17 cellular contexts compared by ENCODE assay signal in genomic region chr10:88490216-88490980, GRCh38.
A peak's percentile ranks its signal among the peaks of the same experiment; 100 is the strongest.
DNase-seq lines count a peak whose midpoint lies in the region; ATAC-seq, FAIRE-seq and TF ChIP-seq lines count a peak whose summit lies in the region.
"Had no signal": no experiment of that assay in that cellular context is flagged by ENCODE, and none has a peak within 500 bp of the region (broad histone marks: within the 10 kb centered on the region; RNA-seq: fewer than 3 reads in every experiment).

No MANE protein-coding gene starts in this region.

- intact Hi-C loops in kidney (cut with DNase I) (no loop called here), testis (cut with DNase I; ENCODE audit: low total_unique reads) (no loop called here), tibial artery (cut with DNase I; ENCODE audit: low total_unique reads) (no loop called here)

- H3K36me3 ChIP-seq in DND-41 (ENCODE audit: insufficient read depth, low read length) (no peaks in the 10 kb centered on the region), kidney (ENCODE audit: control insufficient read depth in 1 of 2, insufficient read depth in 2 of 2, low read length in 2 of 2) (no peaks in the 10 kb centered on the region), testis (ENCODE audit: low read depth, missing control alignments) (no peaks in the 10 kb centered on the region), tibial artery (no peaks in the 10 kb centered on the region)
- H3K36me3 ChIP-seq: MG63 had no signal

- H4K20me1 ChIP-seq in DND-41 (ENCODE audit: insufficient read depth, low read length): no peaks in the 10 kb centered on the region

- no peak for TF ChIP-seq POLR2A in NB4 (IDR thresholded peaks at IDR 0.05; ENCODE audit: extremely low read depth, insufficient read length)
- TF ChIP-seq POLR2A in testis (IDR thresholded peaks at IDR 0.05): no peak

- H3K9me3 ChIP-seq in DND-41 (ENCODE audit: insufficient read depth, low read length, severe bottlenecking) (no peaks in the 10 kb centered on the region), kidney (ENCODE audit: control insufficient read depth in 1 of 2, low read length in 2 of 2) (no peaks in the 10 kb centered on the region), testis (no peaks in the 10 kb centered on the region), tibial artery (no peaks in the 10 kb centered on the region)
- H3K9me3 ChIP-seq: MG63 had no signal

- H3K79me2 ChIP-seq in DND-41 (ENCODE audit: insufficient read depth, low read length): no peaks in the 10 kb centered on the region

- ATAC-seq in DND-41 (ENCODE audit: insufficient read depth, low read depth): peak; percentile 81

- H3K27me3 ChIP-seq in DND-41 (ENCODE audit: insufficient read depth, low read length, poor library complexity) (no peaks in the 10 kb centered on the region), testis (no peaks in the 10 kb centered on the region), tibial artery (no peaks in the 10 kb centered on the region)
- H3K27me3 ChIP-seq: MG63 had no signal

- DNase-seq in SKM-1 treated with dmso at 0.1 percent for 144 hours (lab: John Stamatoyannopoulos, UW; ENCODE audit: unreplicated experiment): peak; percentile 23
- no peak for DNase-seq in SKM-1 (lab: John Stamatoyannopoulos, UW; ENCODE audit: unreplicated experiment)
- peak; percentile 10 for DNase-seq in DND-41
- peak; percentile 80 for DNase-seq in NB4 (ENCODE audit: low read depth)
- no peak for DNase-seq in kidney
- no peak for DNase-seq in testis
- DNase-seq in GM19238 (ENCODE audit: insufficient read length, low spot score): no peak
- DNase-seq in tibial artery: no peak
- DNase-seq: CD4-positive, alpha-beta memory T cell; DMS79 treated with DMSO at 0.1 percent for 48 hours; GOT3; MG63; NCI-H1417 treated with DMSO at 0.1 percent for 48 hours; NCI-H2029; NCI-H510A treated with DMSO at 0.1 percent for 48 hours had no signal

- WGBS in testis, 2 donors: 72 to 76% methylated on average over 5 of the region's 5 CpGs

- H3K4me1 ChIP-seq in DND-41 (ENCODE audit: insufficient read depth, low read length) (peaks cover 20% of the 10 kb centered on the region), kidney (ENCODE audit: control insufficient read depth in 1 of 2, insufficient read depth in 1 of 2, low read depth in 1 of 2, low read length in 2 of 2) (no peaks in the 10 kb centered on the region), testis (no peaks in the 10 kb centered on the region), tibial artery (peaks cover 0 to 9% (median 0%) of the 10 kb centered on the region in 4 donors)

- no peak overlapping the region for H2AFZ ChIP-seq in DND-41 (ENCODE audit: low read depth, low read length)

- TF ChIP-seq CTCF in DND-41 (IDR thresholded peaks at IDR 0.05; ENCODE audit: borderline replicate concordance, extremely low read depth, low read length, poor library complexity, severe bottlenecking) (no peak), NB4 (IDR thresholded peaks at IDR 0.05; ENCODE audit: low read depth, low read length) (no peak), kidney (IDR thresholded peaks at IDR 0.05; ENCODE audit: borderline replicate concordance, extremely low read depth, insufficient read depth) (no peak), testis (IDR thresholded peaks at IDR 0.05) (no peak), tibial artery (IDR thresholded peaks at IDR 0.05) (no peak)

- H3K4me3 ChIP-seq in DND-41 (ENCODE audit: low read depth in 1 of 2, low read length in 2 of 2) (no peak overlapping the region), NB4 (ENCODE audit: low read depth, low read length) (peak overlapping the region; percentile 14), kidney (ENCODE audit: low read length in 2 of 2) (no peak overlapping the region), testis (no peak overlapping the region), tibial artery (no peak overlapping the region)
- H3K4me3 ChIP-seq: MG63 had no signal

- H3K27ac ChIP-seq in DND-41 (ENCODE audit: low read length): no peak overlapping the region
- no peak overlapping the region for H3K27ac ChIP-seq in kidney (ENCODE audit: low read depth in 2 of 2, low read length in 2 of 2)
- H3K27ac ChIP-seq in testis: no peak overlapping the region
- no peak overlapping the region for H3K27ac ChIP-seq in tibial artery
- H3K27ac ChIP-seq: RWPE1 had no signal

- H3K4me2 ChIP-seq in DND-41 (ENCODE audit: insufficient read depth, low read length): no peak overlapping the region

- H3K9ac ChIP-seq in DND-41 (ENCODE audit: low read depth, low read length) (no peak overlapping the region), kidney (ENCODE audit: low read length in 2 of 2) (no peak overlapping the region)

- FAIRE-seq in kidney (lab: Jason Lieb, UNC): peak; percentile 3
- FAIRE-seq: D721Med had no signal

Comparison
In these comparisons a context has a peak if more than half of its experiments do, and no peak if none do; other contexts are left out.
1. DNase-seq: peak in SKM-1 treated with dmso at 0.1 percent for 144 hours (single experiment), DND-41 (single experiment) and NB4 (single experiment); none in SKM-1 (single experiment), kidney (single experiment), testis (single experiment), GM19238 (single experiment) and tibial artery (0 of 2).